Comparison of ENCODE assay signal across 6 cellular contexts in genomic region chrX:49042581-49043219, GRCh38. TPM values are rescaled to one million over a fixed set of nuclear protein-coding genes. Genes with fewer than 3 reads are reported as not detected.
DNase-seq lines count a peak whose midpoint lies in the region; ATAC-seq, FAIRE-seq and TF ChIP-seq lines count a peak whose summit lies in the region.

No MANE protein-coding gene starts in this region.

- POLR2A ChIA-PET in endothelial cell of umbilical vein (lab: Charles Lee) = interaction anchor here (0.6 to 1.4 kb wide), 3 partner anchors 10 to 95 kb away, joined by 5 to 8 read pairs (median 5); no protein-coding TSS in a partner anchor

- H3K9me1 ChIP-seq in endothelial cell of umbilical vein (replicated peaks; ENCODE audit: control insufficient read depth, extremely low read depth, insufficient read depth, low read length) = no peaks in the 10 kb centered on the region

- H3K27ac ChIP-seq in HUES48 (ENCODE audit: low read depth, low read length) = peak overlapping the region; percentile 98
- H3K27ac ChIP-seq in endothelial cell of umbilical vein (ENCODE audit: insufficient read depth, low read depth, low read length) = peak overlapping the region; percentile 86
- H3K27ac ChIP-seq in skin epidermis = peak overlapping the region; percentile 92 to 100 (median 97)

- no peaks in the 10 kb centered on the region for H4K20me1 ChIP-seq in endothelial cell of umbilical vein (replicated peaks; ENCODE audit: control insufficient read depth, extremely low read depth, insufficient read depth, low read length)

- H3K27me3 ChIP-seq in BE2C (no peaks in the 10 kb centered on the region), HUES48 (ENCODE audit: control insufficient read depth, insufficient read depth, low read length) (no peaks in the 10 kb centered on the region), endothelial cell of umbilical vein (ENCODE audit: control insufficient read depth in 2 of 2, insufficient read depth in 2 of 2, low read length in 2 of 2) (no peaks in the 10 kb centered on the region)

- intact Hi-C loops in endothelial cell of umbilical vein (cut with micrococcal nuclease) = loop anchor here (1.0 to 5.0 kb wide), 9 partner anchors 30 to 242 kb away; partner anchors contain the start of gene MAGIX

- H3K4me3 ChIP-seq in BE2C (ENCODE audit: low read depth, low read length) (peak overlapping the region; percentile 64), HUES48 (ENCODE audit: low read depth, low read length) (peak overlapping the region; percentile 82), endothelial cell of umbilical vein (replicated peaks in 1 of 3; ENCODE audit: insufficient read depth in 1 of 3, low read depth in 1 of 3, low read length in 3 of 3) (peak overlapping the region; percentile 66 to 86 (median 70)), skin epidermis (peak overlapping the region; percentile 58 to 81 (median 71))

- H3K36me3 ChIP-seq in BE2C = no peaks in the 10 kb centered on the region; the same call in 1 of the 2 replicates
- H3K36me3 ChIP-seq in HUES48 (ENCODE audit: control insufficient read depth, insufficient read depth, low read length) = peaks cover 19% of the 10 kb centered on the region
- peaks cover 3 to 8% of the 10 kb centered on the region in 2 experiments for H3K36me3 ChIP-seq in endothelial cell of umbilical vein (ENCODE audit: control insufficient read depth in 2 of 2, extremely low read depth in 1 of 2, insufficient read depth in 2 of 2, low read length in 2 of 2)

- TF ChIP-seq CTCF in BE2C (IDR thresholded peaks at IDR 0.05; ENCODE audit: low read depth, low read length) (no peak), endothelial cell of umbilical vein (IDR thresholded peaks at IDR 0.05; ENCODE audit: extremely low read depth in 1 of 2, insufficient read depth in 1 of 2, low read depth in 1 of 2, low read length in 2 of 2) (no peak), GM13976 (IDR thresholded peaks at IDR 0.05; ENCODE audit: borderline replicate concordance, control extremely low read depth, extremely low read depth, insufficient read depth, missing control alignments) (no peak)

- peak overlapping the region; percentile 61 for H3K4me2 ChIP-seq in endothelial cell of umbilical vein (ENCODE audit: insufficient read depth, low read length)

- no peaks in the 10 kb centered on the region for H3K9me3 ChIP-seq in BE2C
- peaks cover 12% of the 10 kb centered on the region for H3K9me3 ChIP-seq in HUES48 (ENCODE audit: control insufficient read depth, insufficient read depth, low read length)
- no peaks in the 10 kb centered on the region for H3K9me3 ChIP-seq in endothelial cell of umbilical vein (replicated peaks; ENCODE audit: control insufficient read depth, insufficient read depth, low read length)

- BruUV-seq in endothelial cell of umbilical vein (replicated peaks; lab: Mats Ljungman, UMichigan) = TSS peak; percentile 60

- dilution Hi-C loops in endothelial cell of umbilical vein (cut with MboI; ENCODE audit: extremely low pct_ligation_motif_present, low sequenced_read_pairs) = no loop called here

- no peak for ATAC-seq in HG03521 (IDR thresholded peaks at IDR 0.05; ENCODE audit: unreplicated experiment)

- no peak for TF ChIP-seq POLR2A in endothelial cell of umbilical vein (IDR thresholded peaks at IDR 0.05; ENCODE audit: low read depth, low read length)

- DNase-seq in BE2C (no peak), endothelial cell of umbilical vein (ENCODE audit: low read depth, low spot score) (no peak), GM13976 (ENCODE audit: low spot score) (no peak)

- no peak overlapping the region for H2AFZ ChIP-seq in endothelial cell of umbilical vein (ENCODE audit: low read depth, low read length)

- H3K79me2 ChIP-seq in endothelial cell of umbilical vein (ENCODE audit: control insufficient read depth, insufficient read depth, low read length) = peaks cover 29% of the 10 kb centered on the region

- H3K9ac ChIP-seq in HUES48 (ENCODE audit: low read depth, low read length) = peak overlapping the region; percentile 49
- peak overlapping the region; percentile 80 for H3K9ac ChIP-seq in endothelial cell of umbilical vein (replicated peaks; ENCODE audit: extremely low read depth, insufficient read depth, low read length)

- H3K4me1 ChIP-seq in BE2C (peaks cover 4% of the 10 kb centered on the region), HUES48 (ENCODE audit: control insufficient read depth, insufficient read depth, low read length) (peaks cover 9% of the 10 kb centered on the region), endothelial cell of umbilical vein (ENCODE audit: control insufficient read depth, extremely low read depth, insufficient read depth, low read length) (peaks cover 33% of the 10 kb centered on the region)

- in situ Hi-C loops in GM13976 (cut with MboI; ENCODE audit: low sequenced_read_pairs, unreplicated experiment) = no loop called here

- FAIRE-seq in endothelial cell of umbilical vein (lab: Jason Lieb, UNC) = no peak

- CTCF ChIA-PET in endothelial cell of umbilical vein (lab: Charles Lee) = interaction anchor here (1.6 to 3.3 kb wide), 3 partner anchors 20 to 71 kb away, joined by 5 to 17 read pairs (median 8); partner anchors contain the start of gene KCND1

TF ChIP-seq in endothelial cell of umbilical vein, 7 proteins besides CTCF, POLR2A, EP300 and RAD21 (continues in another document):
- TF ChIP-seq GATA2 (IDR thresholded peaks at IDR 0.05; ENCODE audit: insufficient read depth, insufficient read length, low read depth, low read length) (no peak), MAX (IDR thresholded peaks at IDR 0.05; ENCODE audit: insufficient read depth, insufficient read length) (no peak), POLR2AphosphoS5 (IDR thresholded peaks at IDR 0.05; ENCODE audit: insufficient read depth, low read depth, low read length) (no peak), MYC (IDR thresholded peaks at IDR 0.05; ENCODE audit: low read depth, low read length) (no peak), FOS (IDR thresholded peaks at IDR 0.05; ENCODE audit: borderline replicate concordance, insufficient read depth, low read length) (no peak)

RNA-seq across cellular contexts. Expression of gene TFE3, which starts 0.5 kb away (rescaled TPM):
- polyA plus RNA-seq in BE2C (2012; ENCODE audit: insufficient read depth, insufficient read length, low read depth) = 32.6 TPM
- total RNA-seq in endothelial cell of umbilical vein = 35.5 and 37.1 TPM in 2 replicates
- polyA plus RNA-seq in endothelial cell of umbilical vein = 22.3 and 26.8 TPM in 2 replicates
- polyA plus RNA-seq in endothelial cell of umbilical vein (2011; cell fraction: cytosol; rRNA removed) = 13.5 and 18.2 TPM in 2 replicates
- 19.1 and 21.2 TPM in 2 replicates for polyA plus RNA-seq in endothelial cell of umbilical vein (2011; cell fraction: nucleus; rRNA removed)
- polyA plus RNA-seq in endothelial cell of umbilical vein (2012) = 34.9 and 39.8 TPM in 2 replicates
- 25.1 and 40.6 TPM in 2 replicates for polyA minus RNA-seq in endothelial cell of umbilical vein
- 34.6 TPM for polyA minus RNA-seq in endothelial cell of umbilical vein (2011; cell fraction: cytosol; rRNA and poly(A)+ RNA removed)
- polyA minus RNA-seq in endothelial cell of umbilical vein (2011; cell fraction: nucleus; rRNA and poly(A)+ RNA removed) = 13.8 and 17.8 TPM in 2 replicates

RNA-seq across cellular contexts. Expression of gene CCDC120, which starts 16.1 kb away (rescaled TPM):
- 3.9 TPM for polyA plus RNA-seq in BE2C (2012; ENCODE audit: insufficient read depth, insufficient read length, low read depth)
- 5.7 and 6.4 TPM in 2 replicates for total RNA-seq in endothelial cell of umbilical vein
- polyA plus RNA-seq in endothelial cell of umbilical vein = 2.8 and 3.1 TPM in 2 replicates
- polyA plus RNA-seq in endothelial cell of umbilical vein (2011; cell fraction: cytosol; rRNA removed) = 1.9 and 2.8 TPM in 2 replicates
- polyA plus RNA-seq in endothelial cell of umbilical vein (2011; cell fraction: nucleus; rRNA removed) = 7.8 and 11.9 TPM in 2 replicates
- 2.7 and 3.5 TPM in 2 replicates for polyA plus RNA-seq in endothelial cell of umbilical vein (2012)
- polyA minus RNA-seq in endothelial cell of umbilical vein = 1.8 and 3.5 TPM in 2 replicates
- polyA minus RNA-seq in endothelial cell of umbilical vein (2011; cell fraction: cytosol; rRNA and poly(A)+ RNA removed) = 4.6 TPM
- polyA minus RNA-seq in endothelial cell of umbilical vein (2011; cell fraction: nucleus; rRNA and poly(A)+ RNA removed) = 2.3 and 3.1 TPM in 2 replicates

RNA-seq across cellular contexts. Expression of gene PRAF2, which starts 31.1 kb away (rescaled TPM):
- 97.7 TPM for polyA plus RNA-seq in BE2C (2012; ENCODE audit: insufficient read depth, insufficient read length, low read depth)
- 41.6 and 45.4 TPM in 2 replicates for total RNA-seq in endothelial cell of umbilical vein
- polyA plus RNA-seq in endothelial cell of umbilical vein = 36.2 and 40.1 TPM in 2 replicates
- 33.0 and 45.2 TPM in 2 replicates for polyA plus RNA-seq in endothelial cell of umbilical vein (2011; cell fraction: cytosol; rRNA removed)
- 11.1 and 12.6 TPM in 2 replicates for polyA plus RNA-seq in endothelial cell of umbilical vein (2011; cell fraction: nucleus; rRNA removed)
- 44.1 and 67.8 TPM in 2 replicates for polyA plus RNA-seq in endothelial cell of umbilical vein (2012)
- polyA minus RNA-seq in endothelial cell of umbilical vein = 14.5 and 18.1 TPM in 2 replicates
- polyA minus RNA-seq in endothelial cell of umbilical vein (2011; cell fraction: cytosol; rRNA and poly(A)+ RNA removed) = 7.5 TPM
- polyA minus RNA-seq in endothelial cell of umbilical vein (2011; cell fraction: nucleus; rRNA and poly(A)+ RNA removed) = 3.0 and 10.2 TPM in 2 replicates

RNA-seq across cellular contexts. Expression of gene WDR45, which starts 37.0 kb away (rescaled TPM):
- 66.7 TPM for polyA plus RNA-seq in BE2C (2012; ENCODE audit: insufficient read depth, insufficient read length, low read depth)
- total RNA-seq in endothelial cell of umbilical vein = 29.9 and 32.2 TPM in 2 replicates
- polyA plus RNA-seq in endothelial cell of umbilical vein = 70.4 and 73.1 TPM in 2 replicates
- 42.1 and 46.4 TPM in 2 replicates for polyA plus RNA-seq in endothelial cell of umbilical vein (2011; cell fraction: cytosol; rRNA removed)
- polyA plus RNA-seq in endothelial cell of umbilical vein (2011; cell fraction: nucleus; rRNA removed) = 202 and 215 TPM in 2 replicates
- polyA plus RNA-seq in endothelial cell of umbilical vein (2012) = 33.1 and 34.4 TPM in 2 replicates
- 60.5 TPM in 2 replicates for polyA minus RNA-seq in endothelial cell of umbilical vein
- 95.3 TPM for polyA minus RNA-seq in endothelial cell of umbilical vein (2011; cell fraction: cytosol; rRNA and poly(A)+ RNA removed)
- polyA minus RNA-seq in endothelial cell of umbilical vein (2011; cell fraction: nucleus; rRNA and poly(A)+ RNA removed) = 38.6 and 38.8 TPM in 2 replicates

RNA-seq across cellular contexts. Expression of gene GRIPAP1, which starts 40.6 kb away (rescaled TPM):
- 46.6 TPM for polyA plus RNA-seq in BE2C (2012; ENCODE audit: insufficient read depth, insufficient read length, low read depth)
- 48.5 and 49.4 TPM in 2 replicates for total RNA-seq in endothelial cell of umbilical vein
- polyA plus RNA-seq in endothelial cell of umbilical vein = 19.0 and 25.3 TPM in 2 replicates
- polyA plus RNA-seq in endothelial cell of umbilical vein (2011; cell fraction: cytosol; rRNA removed) = 25.4 and 27.1 TPM in 2 replicates
- 136 and 138 TPM in 2 replicates for polyA plus RNA-seq in endothelial cell of umbilical vein (2011; cell fraction: nucleus; rRNA removed)
- 32.3 and 37.9 TPM in 2 replicates for polyA plus RNA-seq in endothelial cell of umbilical vein (2012)
- polyA minus RNA-seq in endothelial cell of umbilical vein = 37.6 and 39.8 TPM in 2 replicates
- polyA minus RNA-seq in endothelial cell of umbilical vein (2011; cell fraction: cytosol; rRNA and poly(A)+ RNA removed) = 14.7 TPM
- polyA minus RNA-seq in endothelial cell of umbilical vein (2011; cell fraction: nucleus; rRNA and poly(A)+ RNA removed) = 26.2 and 39.1 TPM in 2 replicates
